ENCODE assay signal across 23 cellular contexts in the genomic region with DNA sequence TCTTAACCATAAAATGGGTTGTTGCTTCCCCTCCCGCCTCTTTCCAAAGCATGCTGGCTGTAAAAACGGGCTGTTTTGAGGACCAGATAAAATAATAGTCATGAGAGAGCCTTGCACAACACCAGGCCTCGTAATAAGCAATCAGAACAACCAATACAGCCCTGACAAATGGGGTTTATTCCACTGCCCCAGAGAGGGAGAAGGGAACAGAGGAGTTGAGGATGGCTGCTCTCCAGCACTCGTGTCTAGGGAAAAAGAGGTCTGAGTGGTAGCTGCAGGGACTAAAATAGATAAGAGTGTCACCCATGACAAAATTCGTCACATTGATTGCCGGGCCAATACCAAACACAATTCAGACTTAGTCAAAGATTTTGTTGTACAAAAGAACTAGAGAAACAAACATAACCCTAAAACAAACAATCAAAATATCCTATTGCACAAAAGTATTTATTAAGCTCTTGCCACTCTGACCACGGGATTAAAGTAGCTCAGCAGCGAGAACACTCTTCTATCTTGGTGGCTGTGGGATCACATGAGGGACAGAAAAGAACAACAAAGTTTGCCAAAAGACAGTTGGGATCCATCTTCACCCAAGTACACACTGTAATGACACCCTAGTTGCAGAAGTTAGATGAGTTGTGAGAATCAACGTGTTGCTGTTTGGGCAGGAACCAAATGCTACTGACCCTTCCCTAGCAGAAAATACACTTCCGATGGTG.
DNase-seq lines count a peak whose midpoint lies in the region; ATAC-seq and TF ChIP-seq lines count a peak whose summit lies in the region.
"Had no signal": no experiment of that assay in that cellular context is flagged by ENCODE, and none has a peak within 500 bp of the region (broad histone marks: within the 10 kb centered on the region; RNA-seq: fewer than 3 reads in every experiment).

No MANE protein-coding gene starts in this region.

- H3K27ac Mint-ChIP-seq in activated naive CD8-positive, alpha-beta T cell = peak overlapping the region; percentile 43
- H3K27ac Mint-ChIP-seq in activated naive CD8-positive, alpha-beta T cell treated with anti-CD3 and anti-CD28 coated beads, Interleukin-2, amount 50 U/mL, for 24 hours = no peak overlapping the region
- H3K27ac Mint-ChIP-seq: activated naive CD4-positive, alpha-beta T cell treated with anti-CD3 and anti-CD28 coated beads, Interleukin-2, amount 10 ng/mL, durations not matched to agents 7 days and 5 days; H9 had no signal

- H3K9me3 Mint-ChIP-seq in activated naive CD8-positive, alpha-beta T cell (ENCODE audit: low read depth) = no peaks in the 10 kb centered on the region
- no peaks in the 10 kb centered on the region for H3K9me3 Mint-ChIP-seq in activated naive CD8-positive, alpha-beta T cell treated with anti-CD3 and anti-CD28 coated beads, Interleukin-2, amount 50 U/mL, for 24 hours
- H3K9me3 Mint-ChIP-seq: H9 had no signal

- no peak for TF ChIP-seq CTCF in fibroblast of villous mesenchyme (IDR thresholded peaks at IDR 0.05; ENCODE audit: insufficient read depth, low read depth, low read length)
- no peak for TF ChIP-seq CTCF in tibial artery (IDR thresholded peaks at IDR 0.05)
- no peak for TF ChIP-seq CTCF in GM10266 (IDR thresholded peaks at IDR 0.05; ENCODE audit: control insufficient read depth, insufficient read depth, low read depth, missing control alignments)

- H3K27me3 ChIP-seq in tibial artery = no peaks in the 10 kb centered on the region
- H3K27me3 ChIP-seq: BLaER1, breast epithelium, dorsolateral prefrontal cortex, SJCRH30, transverse colon had no signal

- no peak for DNase-seq in activated naive CD8-positive, alpha-beta T cell treated with anti-CD3 and anti-CD28 coated beads, Interleukin-2, amount 50 U/mL, for 24 hours
- DNase-seq in fibroblast of villous mesenchyme (ENCODE audit: low read depth) = peak; percentile 53
- DNase-seq in myocyte (ENCODE audit: low read depth) = peak; percentile 60
- peak; percentile 66 to 82 for DNase-seq in tibial artery
- DNase-seq in T1000 (lab: John Stamatoyannopoulos, UW) = no peak
- no peak for DNase-seq in activated T-cell treated with anti-CD3 and anti-CD28 coated beads, Interleukin-2, amount 50 U/mL, for 48 hours
- DNase-seq in GM10266 (ENCODE audit: extremely low spot score) = no peak
- DNase-seq: activated CD8-positive, alpha-beta memory T cell treated with anti-CD3 and anti-CD28 coated beads, Interleukin-2, amount 50 U/mL, for 4 hours; activated naive CD4-positive, alpha-beta T cell treated with anti-CD3 and anti-CD28 coated beads, Interleukin-2, amount 10 ng/mL, durations not matched to agents 7 days and 5 days; dorsolateral prefrontal cortex; GF-D8; H9; hippocampal formation; kidney glomerular epithelial cell; mucosa of descending colon; OCI-M1; transverse colon had no signal

- H3K9me3 ChIP-seq in tibial artery = no peaks in the 10 kb centered on the region
- H3K9me3 ChIP-seq: BLaER1, breast epithelium, mucosa of descending colon, SJCRH30, transverse colon had no signal

- peaks cover 8% of the 10 kb centered on the region for H3K36me3 Mint-ChIP-seq in activated naive CD8-positive, alpha-beta T cell
- H3K36me3 Mint-ChIP-seq in activated naive CD8-positive, alpha-beta T cell treated with anti-CD3 and anti-CD28 coated beads, Interleukin-2, amount 50 U/mL, for 24 hours (ENCODE audit: low read depth) = peaks cover 27% of the 10 kb centered on the region

- no peaks in the 10 kb centered on the region for H3K36me3 ChIP-seq in tibial artery
- H3K36me3 ChIP-seq: breast epithelium, SJCRH30, transverse colon had no signal

- H3K4me1 Mint-ChIP-seq in activated naive CD8-positive, alpha-beta T cell (ENCODE audit: low read depth) = peaks cover 78% of the 10 kb centered on the region
- H3K4me1 Mint-ChIP-seq in activated naive CD8-positive, alpha-beta T cell treated with anti-CD3 and anti-CD28 coated beads, Interleukin-2, amount 50 U/mL, for 24 hours = peaks cover 65% of the 10 kb centered on the region

- H3K4me3 ChIP-seq in fibroblast of villous mesenchyme (ENCODE audit: low read depth, low read length) (no peak overlapping the region), tibial artery (no peak overlapping the region)
- H3K4me3 ChIP-seq: BLaER1, breast epithelium, dorsolateral prefrontal cortex, mucosa of descending colon, SJCRH30, transverse colon had no signal

- H3K4me1 ChIP-seq in tibial artery = peaks cover 0 to 60% (median 29%) of the 10 kb centered on the region in 4 donors
- H3K4me1 ChIP-seq: breast epithelium, parathyroid adenoma had no signal

- H3K4me3 Mint-ChIP-seq in activated naive CD8-positive, alpha-beta T cell = no peak overlapping the region
- no peak overlapping the region for H3K4me3 Mint-ChIP-seq in activated naive CD8-positive, alpha-beta T cell treated with anti-CD3 and anti-CD28 coated beads, Interleukin-2, amount 50 U/mL, for 24 hours
- H3K4me3 Mint-ChIP-seq: activated naive CD4-positive, alpha-beta T cell treated with anti-CD3 and anti-CD28 coated beads, Interleukin-2, amount 10 ng/mL, durations not matched to agents 7 days and 5 days; H9 had no signal

- no peak for ATAC-seq in activated naive CD8-positive, alpha-beta T cell treated with anti-CD3 and anti-CD28 coated beads, Interleukin-2, amount 50 U/mL, for 24 hours
- ATAC-seq: esophagus mucosa, mucosa of descending colon had no signal

- intact Hi-C loops in tibial artery (cut with DNase I; ENCODE audit: low total_unique reads) = no loop called here

- peak overlapping the region; percentile 67 to 69 for H3K27ac ChIP-seq in tibial artery
- H3K27ac ChIP-seq: BLaER1, breast epithelium, parathyroid adenoma, SJCRH30 had no signal

- H3K27me3 Mint-ChIP-seq in activated naive CD8-positive, alpha-beta T cell = no peaks in the 10 kb centered on the region
- no peaks in the 10 kb centered on the region for H3K27me3 Mint-ChIP-seq in activated naive CD8-positive, alpha-beta T cell treated with anti-CD3 and anti-CD28 coated beads, Interleukin-2, amount 50 U/mL, for 24 hours
- H3K27me3 Mint-ChIP-seq: activated naive CD4-positive, alpha-beta T cell treated with anti-CD3 and anti-CD28 coated beads, Interleukin-2, amount 10 ng/mL, durations not matched to agents 7 days and 5 days had no signal

Comparison
In these comparisons a context has a peak if more than half of its experiments do, and no peak if none do; other contexts are left out.
1. DNase-seq: peak in fibroblast of villous mesenchyme (single experiment), myocyte (single experiment) and tibial artery (2 of 2); none in activated naive CD8-positive, alpha-beta T cell treated with anti-CD3 and anti-CD28 coated beads, Interleukin-2, amount 50 U/mL, for 24 hours (single experiment), T1000 (single experiment), activated T-cell treated with anti-CD3 and anti-CD28 coated beads, Interleukin-2, amount 50 U/mL, for 48 hours (0 of 2) and GM10266 (single experiment).